Comparison of ENCODE assay signal across 20 cellular contexts in genomic region chr22:28148816-28149465, GRCh38.
DNase-seq lines count a peak whose midpoint lies in the region; ATAC-seq, FAIRE-seq and TF ChIP-seq lines count a peak whose summit lies in the region.
"Had no signal": no experiment of that assay in that cellular context is flagged by ENCODE, and none has a peak within 500 bp of the region (broad histone marks: within the 10 kb centered on the region; RNA-seq: fewer than 3 reads in every experiment).

No MANE protein-coding gene starts in this region.

- peak; percentile 65 for ATAC-seq in RWPE2 (ENCODE audit: low read depth)
- ATAC-seq: GM12878 had no signal

- H3K27me3 ChIP-seq in RWPE2 (ENCODE audit: insufficient read depth, poor library complexity, severe bottlenecking), result no peaks in the 10 kb centered on the region
- H3K27me3 ChIP-seq: BE2C had no signal

- DNase-seq in GM12892 (ENCODE audit: insufficient read length), result no peak
- no peak for DNase-seq in RWPE2 (ENCODE audit: low spot score)
- DNase-seq in epithelial cell of esophagus (ENCODE audit: low read depth), result peak; percentile 89
- peak; percentile 32 for DNase-seq in kidney tubule cell (ENCODE audit: low spot score)
- no peak for DNase-seq in GF-D8 (lab: John Stamatoyannopoulos, UW)
- no peak for DNase-seq in activated T-cell treated with anti-CD3 and anti-CD28 coated beads, Interleukin-2, amount 50 U/mL, for 1 hour
- DNase-seq in ecto neural progenitor cell (ENCODE audit: low spot score), result no peak
- no peak for DNase-seq in NCI-H2171 (lab: John Stamatoyannopoulos, UW)
- DNase-seq: BE2C; CD4-positive, alpha-beta T cell; DMS153; NCI-H1092 treated with DMSO at 0.1 percent for 48 hours; NCI-H2081 treated with DMSO at 0.1 percent for 48 hours; NCI-H748 treated with DMSO at 0.1 percent for 48 hours; SHP77 had no signal

- no peak for TF ChIP-seq CTCF in RWPE2 (IDR thresholded peaks at IDR 0.05; ENCODE audit: poor library complexity, severe bottlenecking)
- TF ChIP-seq CTCF in epithelial cell of esophagus (IDR thresholded peaks at IDR 0.05; ENCODE audit: insufficient read depth, low read depth, low read length, missing control alignments), result no peak

- H3K4me3 ChIP-seq in RWPE2 (ENCODE audit: severe bottlenecking), result no peak overlapping the region
- no peak overlapping the region for H3K4me3 ChIP-seq in epithelial cell of esophagus (ENCODE audit: low read length)
- H3K4me3 ChIP-seq: GM12878, SK-N-MC had no signal

- no peaks in the 10 kb centered on the region for H3K4me1 ChIP-seq in RWPE2 (ENCODE audit: insufficient read depth, poor library complexity, severe bottlenecking)

- peak; percentile 27 for FAIRE-seq in GM12892 (lab: Jason Lieb, UNC)
- FAIRE-seq: A204.1, GM12878, GM18507, RCC 7860 had no signal

- no peaks in the 10 kb centered on the region for H3K36me3 ChIP-seq in RWPE2 (ENCODE audit: low read depth)
- H3K36me3 ChIP-seq: BE2C had no signal

- no peak for TF ChIP-seq POLR2A in GM12892 (IDR thresholded peaks at IDR 0.05; ENCODE audit: low read depth, low read length)

- H3K27ac ChIP-seq in RWPE2 (ENCODE audit: poor library complexity, severe bottlenecking), result no peak overlapping the region
- H3K27ac ChIP-seq: SK-N-MC had no signal

- H3K9me3 ChIP-seq in RWPE2 (ENCODE audit: severe bottlenecking), result no peaks in the 10 kb centered on the region
- H3K9me3 ChIP-seq: BE2C had no signal

Comparison
In these comparisons a context has a peak if more than half of its experiments do, and no peak if none do; other contexts are left out.
1. DNase-seq: peak in epithelial cell of esophagus (single experiment) and kidney tubule cell (single experiment); none in GM12892 (single experiment), RWPE2 (single experiment), GF-D8 (single experiment), activated T-cell treated with anti-CD3 and anti-CD28 coated beads, Interleukin-2, amount 50 U/mL, for 1 hour (single experiment), ecto neural progenitor cell (single experiment) and NCI-H2171 (single experiment).